ENCODE assay signal across 9 cellular contexts in the genomic region with DNA sequence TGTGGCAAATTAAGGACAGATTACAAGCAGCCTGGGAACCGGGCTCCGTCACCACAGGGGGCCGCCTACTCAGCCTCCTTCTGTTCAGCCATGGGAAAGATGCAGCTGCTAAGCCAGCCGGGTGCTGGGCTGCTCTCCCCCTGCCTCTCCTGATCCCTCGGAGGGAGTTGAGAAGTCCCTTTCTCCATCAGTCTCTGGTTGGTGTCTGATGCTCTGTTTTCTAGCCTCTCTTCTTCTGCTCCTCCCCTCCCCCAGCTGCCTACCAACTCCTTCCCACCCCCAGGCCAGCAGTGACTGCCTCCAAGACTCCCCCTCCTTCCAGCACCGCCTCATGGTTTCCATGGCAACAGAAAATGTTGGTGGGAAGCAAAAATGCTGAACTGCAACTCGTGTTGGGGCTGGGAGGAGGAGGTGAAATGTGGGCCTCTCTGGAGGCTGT.
DNase-seq lines count a peak whose midpoint lies in the region; ATAC-seq and TF ChIP-seq lines count a peak whose summit lies in the region.
"Had no signal": no experiment of that assay in that cellular context is flagged by ENCODE, and none has a peak within 500 bp of the region (broad histone marks: within the 10 kb centered on the region; RNA-seq: fewer than 3 reads in every experiment).

No MANE protein-coding gene starts in this region.

- H4K8ac ChIP-seq in neuronal stem cell (ENCODE audit: low read depth, low read length): no peak overlapping the region

- H3K36me3 ChIP-seq in neuronal stem cell (replicated peaks in 1 of 2; ENCODE audit: control insufficient read depth in 2 of 2, insufficient read depth in 2 of 2, low read length in 2 of 2): no peaks in the 10 kb centered on the region
- H3K36me3 ChIP-seq: transverse colon had no signal

- H3K27ac ChIP-seq in neuronal stem cell (replicated peaks; ENCODE audit: low read length): peak overlapping the region; percentile 84
- H3K27ac ChIP-seq: transverse colon had no signal

- no peaks in the 10 kb centered on the region for H3K27me3 Mint-ChIP-seq in activated T-helper 2 cell treated with anti-CD3 and anti-CD28 coated beads, Interferon-gamma antibody, Interleukin-2, Interleukin-4, amounts not matched to agents 10 μg/mL and 5 μg/mL and 100 μg/mL, durations not matched to agents 14 hours and 24 hours and 36 hours (ENCODE audit: low read depth)
- H3K27me3 Mint-ChIP-seq in natural killer cell treated with Interleukin-12 subunit alpha and Interleukin-12 subunit beta and Interleukin-15 and Interleukin-18, amount 100 ng/mL, for 72 hours: no peaks in the 10 kb centered on the region

- no peaks in the 10 kb centered on the region for H3K79me1 ChIP-seq in neuronal stem cell (ENCODE audit: low read depth, low read length)

- no peak overlapping the region for H2AK5ac ChIP-seq in neuronal stem cell (ENCODE audit: low read depth, low read length)

- H3K27me3 ChIP-seq in neuronal stem cell (ENCODE audit: control insufficient read depth in 3 of 3, insufficient read depth in 3 of 3, low read depth in 1 of 3, low read length in 3 of 3): no peaks in the 10 kb centered on the region
- H3K27me3 ChIP-seq: transverse colon had no signal

- peak overlapping the region; percentile 80 for H2AFZ ChIP-seq in neuronal stem cell (ENCODE audit: low read length)

- H3K4me2 ChIP-seq in neuronal stem cell (ENCODE audit: insufficient read depth, low read length, poor library complexity, severe bottlenecking): no peak overlapping the region

- H4K91ac ChIP-seq in neuronal stem cell (ENCODE audit: low read depth, low read length, poor library complexity): no peak overlapping the region

- H3K9me3 Mint-ChIP-seq in activated T-helper 2 cell treated with anti-CD3 and anti-CD28 coated beads, Interferon-gamma antibody, Interleukin-2, Interleukin-4, amounts not matched to agents 10 μg/mL and 5 μg/mL and 100 μg/mL, durations not matched to agents 14 hours and 24 hours and 36 hours: no peaks in the 10 kb centered on the region
- H3K9me3 Mint-ChIP-seq in natural killer cell treated with Interleukin-12 subunit alpha and Interleukin-12 subunit beta and Interleukin-15 and Interleukin-18, amount 100 ng/mL, for 72 hours: peaks cover 4% of the 10 kb centered on the region

- H3K4me3 Mint-ChIP-seq in activated T-helper 2 cell treated with anti-CD3 and anti-CD28 coated beads, Interferon-gamma antibody, Interleukin-2, Interleukin-4, amounts not matched to agents 10 μg/mL and 5 μg/mL and 100 μg/mL, durations not matched to agents 14 hours and 24 hours and 36 hours (ENCODE audit: low read depth): no peak overlapping the region
- H3K4me3 Mint-ChIP-seq in natural killer cell treated with Interleukin-12 subunit alpha and Interleukin-12 subunit beta and Interleukin-15 and Interleukin-18, amount 100 ng/mL, for 72 hours: no peak overlapping the region

- H3K4me3 ChIP-seq in Jurkat, Clone E6-1 (ENCODE audit: low read length): no peak overlapping the region
- H3K4me3 ChIP-seq in choroid plexus epithelial cell (ENCODE audit: low read depth, low read length) (no peak overlapping the region), neuronal stem cell (ENCODE audit: low read length in 2 of 2) (no peak overlapping the region)
- H3K4me3 ChIP-seq: transverse colon had no signal

- peak; percentile 5 for DNase-seq in Jurkat, Clone E6-1 (ENCODE audit: low read depth, low spot score)
- peak; percentile 36 for DNase-seq in choroid plexus epithelial cell (ENCODE audit: low read depth)
- DNase-seq in neuronal stem cell (ENCODE audit: low spot score): peak; percentile 76
- no peak for DNase-seq in activated naive CD4-positive, alpha-beta T cell treated with Interleukin-2 at 50 U/mL for 16 hours
- DNase-seq in activated T-helper 2 cell treated with anti-CD3 and anti-CD28 coated beads, Interferon-gamma antibody, Interleukin-2, Interleukin-4, amounts not matched to agents 10 μg/mL and 5 μg/mL and 100 μg/mL, durations not matched to agents 14 hours and 24 hours and 36 hours (ENCODE audit: low spot score): no peak
- no peak for DNase-seq in natural killer cell treated with Interleukin-12 subunit alpha and Interleukin-12 subunit beta and Interleukin-15 and Interleukin-18, amount 100 ng/mL, for 72 hours (ENCODE audit: low spot score)
- DNase-seq: transverse colon had no signal

- no peak overlapping the region for H3K4ac ChIP-seq in neuronal stem cell (ENCODE audit: low read length)

- H3K36me3 Mint-ChIP-seq in activated T-helper 2 cell treated with anti-CD3 and anti-CD28 coated beads, Interferon-gamma antibody, Interleukin-2, Interleukin-4, amounts not matched to agents 10 μg/mL and 5 μg/mL and 100 μg/mL, durations not matched to agents 14 hours and 24 hours and 36 hours (ENCODE audit: low read depth): no peaks in the 10 kb centered on the region
- no peaks in the 10 kb centered on the region for H3K36me3 Mint-ChIP-seq in natural killer cell treated with Interleukin-12 subunit alpha and Interleukin-12 subunit beta and Interleukin-15 and Interleukin-18, amount 100 ng/mL, for 72 hours

- H2BK120ac ChIP-seq in neuronal stem cell (ENCODE audit: low read depth, low read length): no peak overlapping the region

- H3K18ac ChIP-seq in neuronal stem cell (ENCODE audit: low read length): peak overlapping the region; percentile 49

- H3K4me1 ChIP-seq in neuronal stem cell (ENCODE audit: control insufficient read depth in 2 of 2, insufficient read depth in 1 of 2, low read depth in 1 of 2, low read length in 2 of 2): peaks cover 13% of the 10 kb centered on the region in 2 donors

- no peak overlapping the region for H2BK15ac ChIP-seq in neuronal stem cell (ENCODE audit: low read length)

- no CpG with 5 or more reads among the region's 7 CpGs for WGBS in neuronal stem cell (ENCODE audit: extremely low coverage in 2 of 2, insufficient read length in 2 of 2, insufficient replicate concordance in 1 of 2), 2 donors

- no peak overlapping the region for H3K27ac Mint-ChIP-seq in activated T-helper 2 cell treated with anti-CD3 and anti-CD28 coated beads, Interferon-gamma antibody, Interleukin-2, Interleukin-4, amounts not matched to agents 10 μg/mL and 5 μg/mL and 100 μg/mL, durations not matched to agents 14 hours and 24 hours and 36 hours
- no peak overlapping the region for H3K27ac Mint-ChIP-seq in natural killer cell treated with Interleukin-12 subunit alpha and Interleukin-12 subunit beta and Interleukin-15 and Interleukin-18, amount 100 ng/mL, for 72 hours

- ATAC-seq in GM18867 (IDR thresholded peaks at IDR 0.05; ENCODE audit: unreplicated experiment) (peak; percentile 26), HG03565 (IDR thresholded peaks at IDR 0.05; ENCODE audit: unreplicated experiment) (no peak)
- ATAC-seq in natural killer cell treated with Interleukin-12 subunit alpha and Interleukin-12 subunit beta and Interleukin-15 and Interleukin-18, amount 100 ng/mL, for 72 hours: no peak

- H3K14ac ChIP-seq in neuronal stem cell (ENCODE audit: low read length): no peak overlapping the region

- no peaks in the 10 kb centered on the region for H3K9me3 ChIP-seq in neuronal stem cell (replicated peaks in 1 of 2; ENCODE audit: control insufficient read depth in 2 of 2, insufficient read depth in 1 of 2, low read depth in 1 of 2, low read length in 2 of 2)
- H3K9me3 ChIP-seq: transverse colon had no signal

- H3K23ac ChIP-seq in neuronal stem cell (ENCODE audit: low read depth, low read length, poor library complexity): no peak overlapping the region

- no peak overlapping the region for H3K9ac ChIP-seq in neuronal stem cell (ENCODE audit: low read depth, low read length, poor library complexity)

- H2BK5ac ChIP-seq in neuronal stem cell (ENCODE audit: low read length): no peak overlapping the region

- no peak overlapping the region for H2BK12ac ChIP-seq in neuronal stem cell (ENCODE audit: low read length)

- intact Hi-C loops in activated T-helper 2 cell treated with anti-CD3 and anti-CD28 coated beads, Interferon-gamma antibody, Interleukin-2, Interleukin-4, amounts not matched to agents 10 μg/mL and 5 μg/mL and 100 μg/mL, durations not matched to agents 14 hours and 24 hours and 36 hours (cut with micrococcal nuclease): no loop called here

- no peak for TF ChIP-seq CTCF in choroid plexus epithelial cell (conservative IDR thresholded peaks at IDR 0.05; ENCODE audit: low read depth, low read length)

- H3K4me1 Mint-ChIP-seq in activated T-helper 2 cell treated with anti-CD3 and anti-CD28 coated beads, Interferon-gamma antibody, Interleukin-2, Interleukin-4, amounts not matched to agents 10 μg/mL and 5 μg/mL and 100 μg/mL, durations not matched to agents 14 hours and 24 hours and 36 hours (ENCODE audit: low read depth): no peaks in the 10 kb centered on the region
- no peaks in the 10 kb centered on the region for H3K4me1 Mint-ChIP-seq in natural killer cell treated with Interleukin-12 subunit alpha and Interleukin-12 subunit beta and Interleukin-15 and Interleukin-18, amount 100 ng/mL, for 72 hours (ENCODE audit: low read depth in 2 of 2)

Comparison
In these comparisons a context has a peak if more than half of its experiments do, and no peak if none do; other contexts are left out.
1. DNase-seq: peak in Jurkat, Clone E6-1 (single experiment), choroid plexus epithelial cell (single experiment) and neuronal stem cell (single experiment); none in activated naive CD4-positive, alpha-beta T cell treated with Interleukin-2 at 50 U/mL for 16 hours (single experiment), activated T-helper 2 cell treated with anti-CD3 and anti-CD28 coated beads, Interferon-gamma antibody, Interleukin-2, Interleukin-4, amounts not matched to agents 10 μg/mL and 5 μg/mL and 100 μg/mL, durations not matched to agents 14 hours and 24 hours and 36 hours (single experiment) and natural killer cell treated with Interleukin-12 subunit alpha and Interleukin-12 subunit beta and Interleukin-15 and Interleukin-18, amount 100 ng/mL, for 72 hours (single experiment).